Comparison of ENCODE assay signal across 9 cellular contexts in genomic region chr7:143382126-143382790, GRCh38. TPM values are rescaled to one million over a fixed set of nuclear protein-coding genes. Genes with fewer than 3 reads are reported as not detected.
A peak's percentile ranks its signal among the peaks of the same experiment; 100 is the strongest.
DNase-seq lines count a peak whose midpoint lies in the region; ATAC-seq and TF ChIP-seq lines count a peak whose summit lies in the region.
"Had no signal": no experiment of that assay in that cellular context is flagged by ENCODE, and none has a peak within 500 bp of the region (broad histone marks: within the 10 kb centered on the region; RNA-seq: fewer than 3 reads in every experiment).

No MANE protein-coding gene starts in this region.

- H3K27ac Mint-ChIP-seq in CD4-positive, alpha-beta memory T cell = peak overlapping the region in 5 of 7 donors; percentile 43 to 87 (median 85)
- H3K27ac Mint-ChIP-seq in osteocyte (ENCODE audit: unreplicated experiment) = peak overlapping the region; percentile 77

- peak overlapping the region; percentile 34 to 97 for H3K4me3 ChIP-seq in CD4-positive, alpha-beta memory T cell (ENCODE audit: low read length in 2 of 2)
- peak overlapping the region; percentile 77 to 100 (median 87) for H3K4me3 ChIP-seq in Peyer's patch

- H3K27me3 Mint-ChIP-seq in CD4-positive, alpha-beta memory T cell = no peaks in the 10 kb centered on the region
- H3K27me3 Mint-ChIP-seq in osteocyte (ENCODE audit: unreplicated experiment) = no peaks in the 10 kb centered on the region

- POLR2A ChIA-PET in CD4-positive, alpha-beta memory T cell (lab: Charles Lee; ENCODE audit: partially characterized antibody) = interaction anchor here (0.6 to 9.3 kb wide), 9 partner anchors 11 to 668 kb away, joined by 3 to 215 read pairs (median 12); partner anchors contain the start of gene EPHA1

- no peak for ATAC-seq in GM21515 (IDR thresholded peaks at IDR 0.05; ENCODE audit: unreplicated experiment)

- H3K36me3 ChIP-seq in CD4-positive, alpha-beta memory T cell (ENCODE audit: insufficient read depth, low read length) = peaks cover 16% of the 10 kb centered on the region
- H3K36me3 ChIP-seq in Peyer's patch = peaks cover 0 to 5% (median 0%) of the 10 kb centered on the region in 3 donors

- H3K36me3 Mint-ChIP-seq in CD4-positive, alpha-beta memory T cell = peaks cover 0 to 13% of the 10 kb centered on the region in 2 donors
- peaks cover 5% of the 10 kb centered on the region for H3K36me3 Mint-ChIP-seq in osteocyte (ENCODE audit: unreplicated experiment)

- TF ChIP-seq CTCF in Peyer's patch (IDR thresholded peaks at IDR 0.05) (no peak), osteocyte (IDR thresholded peaks at IDR 0.05) (no peak)

- peaks cover 21 to 29% (median 26%) of the 10 kb centered on the region in 4 donors for H3K4me1 Mint-ChIP-seq in CD4-positive, alpha-beta memory T cell
- peaks cover 21% of the 10 kb centered on the region for H3K4me1 Mint-ChIP-seq in osteocyte (ENCODE audit: unreplicated experiment)

- intact Hi-C loops in CD4-positive, alpha-beta memory T cell (cut with micrococcal nuclease) = loop anchor here (5.0 kb wide), 1 partner anchor 580 kb away; no protein-coding TSS in a partner anchor

- peaks cover 73% of the 10 kb centered on the region for H3K4me1 ChIP-seq in CD4-positive, alpha-beta memory T cell (ENCODE audit: insufficient read depth, low read length)
- H3K4me1 ChIP-seq in Peyer's patch = peaks cover 0 to 59% (median 28%) of the 10 kb centered on the region in 4 donors

- CTCF ChIA-PET in CD4-positive, alpha-beta memory T cell (lab: Charles Lee; ENCODE audit: partially characterized antibody) = interaction anchor here (1.1 to 7.9 kb wide), 4 partner anchors 10 to 142 kb away, joined by 3 to 129 read pairs (median 6); partner anchors contain the start of gene EPHA1

- H3K4me3 Mint-ChIP-seq in CD4-positive, alpha-beta memory T cell = peak overlapping the region in 3 of 8 donors; percentile 79 to 86 (median 81)
- H3K4me3 Mint-ChIP-seq in osteocyte (ENCODE audit: unreplicated experiment) = no peak overlapping the region

- no peak for DNase-seq in CD4-positive, alpha-beta memory T cell
- no peak for DNase-seq in Peyer's patch
- no peak for DNase-seq in epithelial cell of prostate (ENCODE audit: low read depth, low spot score)
- DNase-seq in osteocyte (ENCODE audit: extremely low spot score, unreplicated experiment) = no peak
- DNase-seq in NCI-H1694 treated with DMSO at 0.1 percent for 48 hours (lab: John Stamatoyannopoulos, UW) = no peak
- no peak for DNase-seq in NK-92 (lab: John Stamatoyannopoulos, UW; ENCODE audit: unreplicated experiment)
- no peak for DNase-seq in KBM-7

- in situ Hi-C loops in KBM-7 (cut with MboI; ENCODE audit: low pct_unique_long_range_greater_than_20kb, low sequenced_read_pairs) = no loop called here

- H3K27me3 ChIP-seq in CD4-positive, alpha-beta memory T cell (ENCODE audit: insufficient read depth, low read length) = no peaks in the 10 kb centered on the region
- H3K27me3 ChIP-seq in Peyer's patch = no peaks in the 10 kb centered on the region

- peaks cover 0 to 2% (median 0%) of the 10 kb centered on the region in 8 donors for H3K9me3 Mint-ChIP-seq in CD4-positive, alpha-beta memory T cell
- no peaks in the 10 kb centered on the region for H3K9me3 Mint-ChIP-seq in osteocyte (ENCODE audit: unreplicated experiment)

- no peak for TF ChIP-seq POLR2A in Peyer's patch (IDR thresholded peaks at IDR 0.05)

- H3K27ac ChIP-seq in CD4-positive, alpha-beta memory T cell (ENCODE audit: low read depth, low read length) = peak overlapping the region; percentile 91
- H3K27ac ChIP-seq in Peyer's patch (peak overlapping the region; percentile 94 to 99 (median 99)), epithelial cell of prostate (peak overlapping the region; percentile 97)

- no peaks in the 10 kb centered on the region for H3K9me3 ChIP-seq in CD4-positive, alpha-beta memory T cell (ENCODE audit: control insufficient read depth in 1 of 2, low read length in 2 of 2)
- no peaks in the 10 kb centered on the region for H3K9me3 ChIP-seq in Peyer's patch

RNA-seq across cellular contexts. Expression of gene ZYX, which starts 1.1 kb away (rescaled TPM):
- total RNA-seq in CD4-positive, alpha-beta memory T cell = 100 to 1,000 TPM; 145 to 148 TPM
- 100 to 1,000 TPM in 1 of 2 donors, 10 to 100 TPM in 1; 55.7 to 145 TPM for polyA plus RNA-seq in CD4-positive, alpha-beta memory T cell
- 10 to 100 TPM; 47.0 to 88.0 (median 55.9) TPM for total RNA-seq in Peyer's patch
- total RNA-seq in osteocyte = 370 and 412 TPM in 2 replicates

RNA-seq across cellular contexts. Expression of gene FAM131B, which starts 19.7 kb away (rescaled TPM):
- under 1 TPM; 0.61 to 0.97 TPM for total RNA-seq in CD4-positive, alpha-beta memory T cell
- polyA plus RNA-seq in CD4-positive, alpha-beta memory T cell = not detected
- total RNA-seq in Peyer's patch (under 1 TPM in 3 of 4 donors, not detected in 1; 0.66 to 0.83 (median 0.80) TPM), osteocyte (17.0 and 18.4 TPM in 2 replicates)
- total RNA-seq: OCI-LY7 had no signal

RNA-seq across cellular contexts. Expression of gene EPHA1, which starts 26.4 kb away (rescaled TPM):
- 10 to 100 TPM; 30.7 to 34.4 TPM for total RNA-seq in CD4-positive, alpha-beta memory T cell
- polyA plus RNA-seq in CD4-positive, alpha-beta memory T cell = 10 to 100 TPM in 1 of 2 donors, 1 to 10 TPM in 1; 4.2 to 14.4 TPM
- total RNA-seq in Peyer's patch = 10 to 100 TPM; 52.5 to 81.3 (median 63.9) TPM
- not detected in 2 replicates for total RNA-seq in osteocyte
- total RNA-seq: OCI-LY7 had no signal

Comparison
In these comparisons a context has a peak if more than half of its experiments do, and no peak if none do; other contexts are left out.
1. RNA of gene EPHA1, which starts 26.4 kb away (total RNA-seq): 52.5 to 81.3 TPM in Peyer's patch and 30.7 to 34.4 TPM in CD4-positive, alpha-beta memory T cell; not detected in osteocyte; every median in the first group is over 10 times any median in the second.
2. Peak in every context shown above with its lines, with median percentiles within 50 percentile points of each other: H3K27ac ChIP-seq.